Comparison of ENCODE assay signal across 8 cellular contexts in the genomic region with DNA sequence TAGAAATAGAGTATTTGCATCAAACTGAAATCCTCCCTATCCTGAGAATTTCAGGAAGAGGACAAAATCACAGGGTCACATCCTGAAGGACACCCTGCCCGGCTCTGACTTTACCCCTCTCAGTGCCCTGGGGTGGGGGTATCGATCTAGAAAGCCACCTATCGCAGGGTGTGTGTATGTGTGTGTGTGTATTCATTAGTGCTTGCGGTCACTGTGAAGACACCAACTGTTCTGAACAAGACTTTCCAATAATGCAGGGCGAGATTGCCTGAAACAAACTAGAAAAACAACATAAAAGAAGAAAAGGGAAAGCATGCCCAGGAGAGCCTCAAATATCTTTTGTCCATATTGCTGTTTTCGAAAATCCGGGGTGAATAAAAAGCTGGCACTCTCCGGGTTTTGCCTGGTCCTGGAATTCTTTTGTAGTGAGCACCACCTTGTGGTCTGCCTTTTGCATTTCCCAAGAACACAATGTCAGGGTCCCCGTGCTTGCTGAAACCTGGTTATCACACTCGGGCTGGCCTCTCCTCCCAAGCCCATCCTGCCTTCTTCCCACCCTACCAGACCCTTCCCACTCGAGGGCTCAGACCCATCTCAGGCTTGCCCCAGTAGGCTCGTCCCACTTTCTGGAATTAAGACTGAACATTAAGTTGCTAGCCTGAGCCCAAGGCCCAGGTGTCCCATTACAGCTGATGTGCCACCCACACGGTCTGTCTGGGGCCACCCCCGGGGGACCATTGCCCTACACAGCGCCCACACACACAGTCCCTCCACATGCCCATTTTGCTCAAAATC. TPM values are rescaled to one million over a fixed set of nuclear protein-coding genes. Genes with fewer than 3 reads are reported as not detected.
A peak's percentile ranks its signal among the peaks of the same experiment; 100 is the strongest.
DNase-seq lines count a peak whose midpoint lies in the region; ATAC-seq and TF ChIP-seq lines count a peak whose summit lies in the region.

No MANE protein-coding gene starts in this region.

- H3K36me3 ChIP-seq in hepatocyte (replicated peaks; ENCODE audit: insufficient read depth, low read depth) (no peaks in the 10 kb centered on the region), sigmoid colon (no peaks in the 10 kb centered on the region)

- H3K4me1 ChIP-seq in hepatocyte (ENCODE audit: insufficient read depth) = peaks cover 6% of the 10 kb centered on the region
- peaks cover 0 to 7% (median 3%) of the 10 kb centered on the region in 4 donors for H3K4me1 ChIP-seq in sigmoid colon

- intact Hi-C loops in sigmoid colon (cut with DNase I) = loop anchor here (2.0 kb wide), 1 partner anchor 708 kb away; no protein-coding TSS in a partner anchor

- ATAC-seq in GM18511 (IDR thresholded peaks at IDR 0.05; ENCODE audit: unreplicated experiment) = no peak
- ATAC-seq in HG03175 (IDR thresholded peaks at IDR 0.05; ENCODE audit: unreplicated experiment) = no peak

- in situ Hi-C loops in GM13976 (cut with MboI; ENCODE audit: low sequenced_read_pairs, unreplicated experiment) (loop anchor here (25.0 kb wide), 1 partner anchor 548 kb away; a partner anchor contains a TSS), astrocyte of the cerebellum (cut with HindIII; ENCODE audit: low sequenced_read_pairs) (loop anchor here (25.0 kb wide), 1 partner anchor 1273 kb away; no protein-coding TSS in a partner anchor)

- H3K27me3 ChIP-seq in hepatocyte (no peaks in the 10 kb centered on the region), sigmoid colon (no peaks in the 10 kb centered on the region)

- DNase-seq in AG20443 (ENCODE audit: low spot score) (peak; percentile 84), GM13976 (ENCODE audit: low spot score) (peak; percentile 67), NCI-H345 treated with DMSO at 0.1 percent for 48 hours (lab: John Stamatoyannopoulos, UW; ENCODE audit: unreplicated experiment) (peak; percentile 48), astrocyte of the cerebellum (ENCODE audit: low read depth) (peak; percentile 74), hepatocyte (ENCODE audit: low spot score) (peak; percentile 80), sigmoid colon (no peak)

- H3K9me2 ChIP-seq in hepatocyte (replicated peaks; ENCODE audit: insufficient read depth) = no peaks in the 10 kb centered on the region

- H3K27ac ChIP-seq in hepatocyte (peak overlapping the region; percentile 10), sigmoid colon (no peak overlapping the region)

- H3K4me2 ChIP-seq in hepatocyte = peak overlapping the region; percentile 55

- no peak overlapping the region for H3K4me3 ChIP-seq in astrocyte of the cerebellum (ENCODE audit: low read depth, low read length)
- no peak overlapping the region for H3K4me3 ChIP-seq in hepatocyte
- H3K4me3 ChIP-seq in sigmoid colon = no peak overlapping the region

- H2AFZ ChIP-seq in hepatocyte = no peak overlapping the region

- H4K20me1 ChIP-seq in hepatocyte (ENCODE audit: insufficient read depth, poor library complexity, severe bottlenecking) = no peaks in the 10 kb centered on the region

- H3K9me3 ChIP-seq in hepatocyte (ENCODE audit: low read depth) (no peaks in the 10 kb centered on the region), sigmoid colon (no peaks in the 10 kb centered on the region)

- WGBS in hepatocyte (ENCODE audit: low lambda C conversion rate, missing lambda C conversion rate) = 36% methylated on average over 15 of the region's 15 CpGs
- WGBS in sigmoid colon, 2 donors = 31 to 41% methylated on average over 15 of the region's 15 CpGs

- H3K79me2 ChIP-seq in hepatocyte = no peaks in the 10 kb centered on the region

- TF ChIP-seq EP300 in sigmoid colon (IDR thresholded peaks at IDR 0.05) = no peak

- no peak for TF ChIP-seq POLR2A in sigmoid colon (IDR thresholded peaks at IDR 0.05)

- TF ChIP-seq CTCF in GM13976 (IDR thresholded peaks at IDR 0.05; ENCODE audit: borderline replicate concordance, control extremely low read depth, extremely low read depth, insufficient read depth, missing control alignments) (peak; percentile 49), astrocyte of the cerebellum (IDR thresholded peaks at IDR 0.05; ENCODE audit: low read depth, low read length, missing control alignments) (peak; percentile 71), hepatocyte (IDR thresholded peaks at IDR 0.05; ENCODE audit: poor library complexity) (peak; percentile 81), sigmoid colon (IDR thresholded peaks at IDR 0.05) (peak; percentile 17 to 69 (median 58))

RNA-seq across cellular contexts. Expression of a gene that starts 25.0 kb away (rescaled TPM):
- total RNA-seq in hepatocyte = 134 and 140 TPM in 2 replicates
- 106 and 108 TPM in 2 replicates for polyA plus RNA-seq in hepatocyte
- 10 to 100 TPM; 59.1 to 95.6 (median 82.7) TPM for total RNA-seq in sigmoid colon
- 10 to 100 TPM; 24.7 to 34.8 (median 28.9) TPM for polyA plus RNA-seq in sigmoid colon
